11 cellular contexts compared by ENCODE assay signal in the genomic region with DNA sequence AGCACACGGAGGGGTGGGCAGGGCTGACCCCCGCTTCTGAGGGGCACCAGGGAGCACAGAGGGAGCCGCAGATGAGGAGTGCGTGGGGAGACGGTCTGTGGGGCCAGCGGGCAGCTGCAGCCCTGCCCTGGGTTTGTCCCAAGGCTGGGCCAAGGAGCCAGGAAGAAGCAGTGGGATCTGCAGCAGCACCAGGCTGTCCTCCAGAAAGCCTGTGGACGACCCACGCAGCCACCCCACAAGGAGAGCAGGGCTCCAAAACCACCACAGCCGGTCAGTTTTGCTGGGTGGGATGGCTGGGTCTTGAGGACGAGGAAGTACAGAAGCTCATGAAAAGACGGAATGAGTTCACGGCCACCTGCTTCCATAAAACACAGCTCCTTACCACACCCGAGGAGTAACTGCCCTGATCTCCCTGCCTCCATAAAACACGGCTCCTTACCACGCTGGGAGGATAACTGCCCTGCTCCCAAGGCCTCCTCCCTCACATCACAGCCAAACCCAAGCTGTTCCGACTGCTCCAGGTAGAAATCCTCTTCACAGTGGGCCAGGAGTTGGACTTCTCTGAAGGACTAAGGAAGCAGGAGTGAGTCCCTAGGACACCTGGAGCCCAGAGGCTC. TPM values are rescaled to one million over a fixed set of nuclear protein-coding genes. Genes with fewer than 3 reads are reported as not detected.
A peak's percentile ranks its signal among the peaks of the same experiment; 100 is the strongest.
DNase-seq lines count a peak whose midpoint lies in the region; ATAC-seq and TF ChIP-seq lines count a peak whose summit lies in the region.
"Had no signal": no experiment of that assay in that cellular context is flagged by ENCODE, and none has a peak within 500 bp of the region (broad histone marks: within the 10 kb centered on the region; RNA-seq: fewer than 3 reads in every experiment).

No MANE protein-coding gene starts in this region.

- no peak overlapping the region for H3K4me2 ChIP-seq in GM23248 (ENCODE audit: unreplicated experiment)

- in situ Hi-C loops in GM23248 (cut with MboI): no loop called here

- H3K27ac Mint-ChIP-seq in activated T-helper 1 cell treated with anti-CD3 and anti-CD28 coated beads, Interleukin-12 subunit alpha, Interleukin-12 subunit beta, Interleukin-2, Interleukin-4 antibody, amounts not matched to agents 30 ng/mL and 10 ng/mL and 1 ng/mL, durations not matched to agents 14 hours and 24 hours and 36 hours: peak overlapping the region; percentile 43
- H3K27ac Mint-ChIP-seq: HFFc6 had no signal

- H3F3A ChIP-seq in GM23248 (ENCODE audit: insufficient read depth): no peaks in the 10 kb centered on the region

- H3K4me3 Mint-ChIP-seq in activated T-helper 1 cell treated with anti-CD3 and anti-CD28 coated beads, Interleukin-12 subunit alpha, Interleukin-12 subunit beta, Interleukin-2, Interleukin-4 antibody, amounts not matched to agents 30 ng/mL and 10 ng/mL and 1 ng/mL, durations not matched to agents 14 hours and 24 hours and 36 hours: no peak overlapping the region
- H3K4me3 Mint-ChIP-seq: HFFc6 had no signal

- H3K36me3 ChIP-seq in GM23248 (ENCODE audit: low read depth): peaks cover 28% of the 10 kb centered on the region
- H3K36me3 ChIP-seq in spleen: peaks cover 3 to 92% (median 39%) of the 10 kb centered on the region in 6 donors

- TF ChIP-seq CTCF in spleen (IDR thresholded peaks at IDR 0.05 in 8 of 11, conservative IDR thresholded peaks at IDR 0.05 in 3 of 11): no peak

- H3K9me3 Mint-ChIP-seq in activated T-helper 1 cell treated with anti-CD3 and anti-CD28 coated beads, Interleukin-12 subunit alpha, Interleukin-12 subunit beta, Interleukin-2, Interleukin-4 antibody, amounts not matched to agents 30 ng/mL and 10 ng/mL and 1 ng/mL, durations not matched to agents 14 hours and 24 hours and 36 hours: no peaks in the 10 kb centered on the region
- H3K9me3 Mint-ChIP-seq: HFFc6 had no signal

- H3K27ac ChIP-seq in GM23248 (peak overlapping the region; percentile 12; the same call in 1 of the 2 replicates), spleen (peak overlapping the region in 6 of 8 donors; percentile 32 to 77 (median 61))

- no peak for DNase-seq in GM23248
- DNase-seq in activated T-helper 1 cell treated with anti-CD3 and anti-CD28 coated beads, Interleukin-12 subunit alpha, Interleukin-12 subunit beta, Interleukin-2, Interleukin-4 antibody, amounts not matched to agents 30 ng/mL and 10 ng/mL and 1 ng/mL, durations not matched to agents 14 hours and 24 hours and 36 hours (ENCODE audit: low spot score): no peak
- peak; percentile 40 for DNase-seq in left ventricle myocardium superior
- DNase-seq in spleen: no peak
- DNase-seq in HCEC 1CT: no peak
- no peak for DNase-seq in NCI-H69 (lab: John Stamatoyannopoulos, UW)
- DNase-seq: activated CD4-positive, alpha-beta T cell treated with anti-CD3 and anti-CD28 coated beads for 48 hours; HFFc6; NCI-H187; NCI-H526 treated with DMSO at 0.1 percent for 48 hours had no signal

- no peaks in the 10 kb centered on the region for H3K9me2 ChIP-seq in GM23248 (ENCODE audit: insufficient read depth)

- peak; percentile 47 for ATAC-seq in left ventricle myocardium superior
- ATAC-seq in esophagus mucosa: no peak

- no peaks in the 10 kb centered on the region for H4K20me1 ChIP-seq in GM23248 (ENCODE audit: insufficient read depth)

- intact Hi-C loops in activated T-helper 1 cell treated with anti-CD3 and anti-CD28 coated beads, Interleukin-12 subunit alpha, Interleukin-12 subunit beta, Interleukin-2, Interleukin-4 antibody, amounts not matched to agents 30 ng/mL and 10 ng/mL and 1 ng/mL, durations not matched to agents 14 hours and 24 hours and 36 hours (cut with micrococcal nuclease): no loop called here
- intact Hi-C loops in left ventricle myocardium superior (cut with micrococcal nuclease) (no loop called here), spleen (cut with DNase I; ENCODE audit: low total_unique reads) (no loop called here)

- H3K4me1 Mint-ChIP-seq in activated T-helper 1 cell treated with anti-CD3 and anti-CD28 coated beads, Interleukin-12 subunit alpha, Interleukin-12 subunit beta, Interleukin-2, Interleukin-4 antibody, amounts not matched to agents 30 ng/mL and 10 ng/mL and 1 ng/mL, durations not matched to agents 14 hours and 24 hours and 36 hours (ENCODE audit: low read depth): peaks cover 25% of the 10 kb centered on the region

- no peaks in the 10 kb centered on the region; the same call in 1 of the 2 replicates for H3K79me2 ChIP-seq in GM23248 (ENCODE audit: insufficient read depth)

- H3K27me3 ChIP-seq in GM23248 (replicated peaks; ENCODE audit: insufficient read depth) (no peaks in the 10 kb centered on the region), spleen (replicated peaks in 1 of 7) (no peaks in the 10 kb centered on the region)

- TF ChIP-seq POLR2A in spleen (IDR thresholded peaks at IDR 0.05): no peak

- H3K36me3 Mint-ChIP-seq in activated T-helper 1 cell treated with anti-CD3 and anti-CD28 coated beads, Interleukin-12 subunit alpha, Interleukin-12 subunit beta, Interleukin-2, Interleukin-4 antibody, amounts not matched to agents 30 ng/mL and 10 ng/mL and 1 ng/mL, durations not matched to agents 14 hours and 24 hours and 36 hours (ENCODE audit: low read depth): peaks cover 42% of the 10 kb centered on the region

- no peak overlapping the region for H2AFZ ChIP-seq in GM23248

- no peak overlapping the region for H3K4me3 ChIP-seq in GM23248
- H3K4me3 ChIP-seq in spleen: no peak overlapping the region

- H3K27me3 Mint-ChIP-seq in activated T-helper 1 cell treated with anti-CD3 and anti-CD28 coated beads, Interleukin-12 subunit alpha, Interleukin-12 subunit beta, Interleukin-2, Interleukin-4 antibody, amounts not matched to agents 30 ng/mL and 10 ng/mL and 1 ng/mL, durations not matched to agents 14 hours and 24 hours and 36 hours (ENCODE audit: insufficient read depth): no peaks in the 10 kb centered on the region

- H3K9me3 ChIP-seq in GM23248 (ENCODE audit: low read depth) (no peaks in the 10 kb centered on the region), spleen (no peaks in the 10 kb centered on the region)

- H3K4me1 ChIP-seq in GM23248 (ENCODE audit: insufficient read depth): no peaks in the 10 kb centered on the region
- H3K4me1 ChIP-seq in spleen: peaks cover 0 to 39% (median 13%) of the 10 kb centered on the region in 6 donors

- WGBS in GM23248 (ENCODE audit: low coverage in 1 of 2, low lambda C conversion rate in 2 of 2, missing lambda C conversion rate in 2 of 2), 2 experiments: 51 to 53% methylated on average over 16 of the region's 16 CpGs
- 75 to 89% (median 84%) methylated on average over 11 to 16 of the region's 16 CpGs for WGBS in spleen, 5 donors

- no peak overlapping the region for H3K9ac ChIP-seq in GM23248

RNA-seq across cellular contexts. Expression of a gene that starts 9.9 kb away (rescaled TPM):
- total RNA-seq in GM23248 (2014; rRNA removed; shearing (Covaris generic)): 80.3 and 118 TPM in 2 replicates
- polyA plus RNA-seq in GM23248 (2016; fragmentation: Nextera tagmentation; extraction: Ambion mirVana) (37.5 and 38.1 TPM in 2 replicates), spleen (10 to 100 TPM in 1 of 3 donors, 1 to 10 TPM in 2; 6.8 to 18.7 (median 7.8) TPM)
- 78.7 and 86.9 TPM in 2 replicates for total RNA-seq in activated T-helper 1 cell treated with anti-CD3 and anti-CD28 coated beads, Interleukin-12 subunit alpha, Interleukin-12 subunit beta, Interleukin-2, Interleukin-4 antibody, amounts not matched to agents 30 ng/mL and 10 ng/mL and 1 ng/mL, durations not matched to agents 14 hours and 24 hours and 36 hours
- total RNA-seq in left ventricle myocardium superior (26.3 TPM), spleen (10 to 100 TPM; 51.3 to 80.9 (median 56.1) TPM), esophagus mucosa (31.2 TPM)

RNA-seq across cellular contexts. Expression of a gene that starts 48.8 kb away (rescaled TPM):
- total RNA-seq in GM23248 (2014; rRNA removed; shearing (Covaris generic)): 26.5 and 29.5 TPM in 2 replicates
- polyA plus RNA-seq in GM23248 (2016; fragmentation: Nextera tagmentation; extraction: Ambion mirVana) (24.3 and 24.4 TPM in 2 replicates), spleen (10 to 100 TPM; 26.7 to 46.1 (median 41.8) TPM)
- total RNA-seq in activated T-helper 1 cell treated with anti-CD3 and anti-CD28 coated beads, Interleukin-12 subunit alpha, Interleukin-12 subunit beta, Interleukin-2, Interleukin-4 antibody, amounts not matched to agents 30 ng/mL and 10 ng/mL and 1 ng/mL, durations not matched to agents 14 hours and 24 hours and 36 hours: 63.7 and 65.6 TPM in 2 replicates
- total RNA-seq in left ventricle myocardium superior (15.1 TPM), spleen (10 to 100 TPM; 60.4 to 87.2 (median 68.1) TPM), esophagus mucosa (30.6 TPM)
